In the genomic region with DNA sequence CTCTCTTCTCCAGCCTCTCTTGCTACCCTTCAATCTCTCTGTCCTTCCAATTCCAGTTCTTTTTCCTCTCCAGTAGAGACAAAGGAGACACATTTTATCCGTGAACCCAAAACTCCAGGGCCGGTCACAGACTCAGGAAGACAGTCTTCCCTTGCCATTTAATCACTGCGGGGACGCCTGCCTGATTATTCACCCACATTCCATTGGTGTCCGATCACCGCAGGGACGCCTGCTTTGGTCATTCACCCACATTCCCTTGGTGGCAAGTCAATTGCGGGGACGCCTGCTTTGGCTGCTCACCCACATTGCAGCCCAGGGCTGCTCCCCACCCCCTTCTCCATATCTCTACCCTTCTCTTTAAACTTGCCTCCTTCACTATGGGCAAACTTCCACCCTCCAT, we compare ENCODE assay signal across 9 cellular contexts. TPM values are rescaled to one million over a fixed set of nuclear protein-coding genes. Genes with fewer than 3 reads are reported as not detected.
DNase-seq lines count a peak whose midpoint lies in the region; ATAC-seq and TF ChIP-seq lines count a peak whose summit lies in the region.
"Not testable (repeated sequence)": the region's sequence is repeated elsewhere in the genome, so short reads cannot be mapped to it uniquely, and the experiment has no call there.
"Had no signal": no experiment of that assay in that cellular context is flagged by ENCODE, and none has a peak within 500 bp of the region (broad histone marks: within the 10 kb centered on the region; RNA-seq: fewer than 3 reads in every experiment).

No MANE protein-coding gene starts in this region.

- H2AFZ ChIP-seq in DND-41 (ENCODE audit: low read depth, low read length) (peak overlapping the region; percentile 56), mammary epithelial cell (ENCODE audit: low read depth, low read length) (peak overlapping the region; percentile 33)
- not testable (repeated sequence) for H2AFZ ChIP-seq in OCI-LY3 (ENCODE audit: low read depth, low read length)

- CTCF ChIA-PET in mammary epithelial cell (lab: Charles Lee; ENCODE audit: low non-redundant PET), result not testable (repeated sequence)

- H3K4me3 ChIP-seq in DND-41 (ENCODE audit: low read depth in 1 of 2, low read length in 2 of 2) (peak overlapping the region; percentile 44 to 77), OCI-LY3 (ENCODE audit: low read length) (peak overlapping the region; percentile 71)
- H3K4me3 ChIP-seq in mammary epithelial cell (replicated peaks in 1 of 3; ENCODE audit: insufficient read depth in 1 of 3, low read depth in 2 of 3, low read length in 3 of 3), result not testable (repeated sequence)

- H3K9ac ChIP-seq in DND-41 (ENCODE audit: low read depth, low read length) (peak overlapping the region; percentile 67), OCI-LY3 (ENCODE audit: low read length) (peak overlapping the region; percentile 53; the same call in 1 of the 2 replicates)
- not testable (repeated sequence) for H3K9ac ChIP-seq in mammary epithelial cell (ENCODE audit: insufficient read depth, low read length)

- peaks cover 77% of the 10 kb centered on the region for H3K79me2 ChIP-seq in DND-41 (ENCODE audit: insufficient read depth, low read length)
- not testable (repeated sequence) for H3K79me2 ChIP-seq in OCI-LY3 (ENCODE audit: low read length); mammary epithelial cell (ENCODE audit: insufficient read depth, low read length)

- H3K9me3 ChIP-seq in DND-41 (ENCODE audit: insufficient read depth, low read length, severe bottlenecking); OCI-LY3 (ENCODE audit: insufficient read depth, low read length); mammary epithelial cell (replicated peaks; ENCODE audit: insufficient read depth, low read length): not testable (repeated sequence)

- H3K36me3 ChIP-seq in DND-41 (ENCODE audit: insufficient read depth, low read length), result peaks cover 23% of the 10 kb centered on the region
- not testable (repeated sequence) for H3K36me3 ChIP-seq in OCI-LY3 (replicated peaks; ENCODE audit: low read depth, low read length); mammary epithelial cell (ENCODE audit: insufficient read depth, low read length)

- H3K4me2 ChIP-seq in DND-41 (ENCODE audit: insufficient read depth, low read length) (peak overlapping the region; percentile 57), OCI-LY3 (ENCODE audit: low read length) (peak overlapping the region; percentile 86)
- H3K4me2 ChIP-seq in mammary epithelial cell (ENCODE audit: insufficient read depth, low read depth, low read length), result not testable (repeated sequence)

- in situ Hi-C loops in mammary epithelial cell (cut with MboI; ENCODE audit: low sequenced_read_pairs in 2 of 2), result not testable (repeated sequence)

- TF ChIP-seq CTCF in DND-41 (IDR thresholded peaks at IDR 0.05; ENCODE audit: borderline replicate concordance, extremely low read depth, low read length, poor library complexity, severe bottlenecking); OCI-LY3 (IDR thresholded peaks at IDR 0.05; ENCODE audit: low read depth, low read length); mammary epithelial cell (conservative IDR thresholded peaks at IDR 0.05 in 1 of 2, IDR thresholded peaks at IDR 0.05 in 1 of 2; ENCODE audit: extremely low read depth in 1 of 2, insufficient read depth in 1 of 2, low read depth in 1 of 2, low read length in 2 of 2): not testable (repeated sequence)

- not testable (repeated sequence) for H3K9me3 Mint-ChIP-seq in activated T-helper 1 cell treated with anti-CD3 and anti-CD28 coated beads, Interleukin-12 subunit alpha, Interleukin-12 subunit beta, Interleukin-2, Interleukin-4 antibody, amounts not matched to agents 30 ng/mL and 10 ng/mL and 1 ng/mL, durations not matched to agents 14 hours and 24 hours and 36 hours

- not testable (repeated sequence) for BruUV-seq in mammary epithelial cell (replicated peaks; lab: Mats Ljungman, UMichigan)

- peak overlapping the region; percentile 77 for H3K4me3 Mint-ChIP-seq in activated T-helper 1 cell treated with anti-CD3 and anti-CD28 coated beads, Interleukin-12 subunit alpha, Interleukin-12 subunit beta, Interleukin-2, Interleukin-4 antibody, amounts not matched to agents 30 ng/mL and 10 ng/mL and 1 ng/mL, durations not matched to agents 14 hours and 24 hours and 36 hours

- peak overlapping the region; percentile 57 for H3K27ac Mint-ChIP-seq in activated T-helper 1 cell treated with anti-CD3 and anti-CD28 coated beads, Interleukin-12 subunit alpha, Interleukin-12 subunit beta, Interleukin-2, Interleukin-4 antibody, amounts not matched to agents 30 ng/mL and 10 ng/mL and 1 ng/mL, durations not matched to agents 14 hours and 24 hours and 36 hours

- not testable (repeated sequence) for H3K27me3 Mint-ChIP-seq in activated T-helper 1 cell treated with anti-CD3 and anti-CD28 coated beads, Interleukin-12 subunit alpha, Interleukin-12 subunit beta, Interleukin-2, Interleukin-4 antibody, amounts not matched to agents 30 ng/mL and 10 ng/mL and 1 ng/mL, durations not matched to agents 14 hours and 24 hours and 36 hours (ENCODE audit: insufficient read depth)

- H3K27me3 ChIP-seq in DND-41 (ENCODE audit: insufficient read depth, low read length, poor library complexity); OCI-LY3 (ENCODE audit: low read depth, low read length); mammary epithelial cell (ENCODE audit: insufficient read depth, low read length): not testable (repeated sequence)

- peak; percentile 78 for DNase-seq in A172 (ENCODE audit: low spot score)
- DNase-seq in DND-41, result peak; percentile 39
- DNase-seq in HT-29 (ENCODE audit: low spot score), result peak; percentile 26
- peak; percentile 69 for DNase-seq in T1000 (lab: John Stamatoyannopoulos, UW)
- not testable (repeated sequence) for DNase-seq in activated T-helper 1 cell treated with anti-CD3 and anti-CD28 coated beads, Interleukin-12 subunit alpha, Interleukin-12 subunit beta, Interleukin-2, Interleukin-4 antibody, amounts not matched to agents 30 ng/mL and 10 ng/mL and 1 ng/mL, durations not matched to agents 14 hours and 24 hours and 36 hours (ENCODE audit: low spot score)
- DNase-seq in mammary epithelial cell, result peak; percentile 40
- DNase-seq in myocyte (ENCODE audit: low read depth), result peak; percentile 85

- ATAC-seq in DND-41 (ENCODE audit: insufficient read depth, low read depth), result not testable (repeated sequence)

- peak overlapping the region; percentile 93 for H3K27ac ChIP-seq in DND-41 (ENCODE audit: low read length)
- H3K27ac ChIP-seq in OCI-LY3 (ENCODE audit: low read length); mammary epithelial cell (ENCODE audit: insufficient read depth, low read depth, low read length): not testable (repeated sequence)

- dilution Hi-C loops in mammary epithelial cell (cut with HindIII; ENCODE audit: low sequenced_read_pairs), result not testable (repeated sequence)

- peaks cover 67% of the 10 kb centered on the region for H3K4me1 ChIP-seq in DND-41 (ENCODE audit: insufficient read depth, low read length)
- H3K4me1 ChIP-seq in OCI-LY3 (ENCODE audit: low read length), result peaks cover 21% of the 10 kb centered on the region
- not testable (repeated sequence) for H3K4me1 ChIP-seq in mammary epithelial cell (ENCODE audit: insufficient read depth, low read length)

- WGBS in mammary epithelial cell (ENCODE audit: low coverage, missing lambda C conversion rate), result 41% methylated on average over 9 of the region's 9 CpGs

- H3K4me1 Mint-ChIP-seq in activated T-helper 1 cell treated with anti-CD3 and anti-CD28 coated beads, Interleukin-12 subunit alpha, Interleukin-12 subunit beta, Interleukin-2, Interleukin-4 antibody, amounts not matched to agents 30 ng/mL and 10 ng/mL and 1 ng/mL, durations not matched to agents 14 hours and 24 hours and 36 hours (ENCODE audit: low read depth), result not testable (repeated sequence)

- not testable (repeated sequence) for H4K20me1 ChIP-seq in DND-41 (ENCODE audit: insufficient read depth, low read length); OCI-LY3 (ENCODE audit: insufficient read depth, low read length); mammary epithelial cell (ENCODE audit: insufficient read depth, low read length)

- intact Hi-C loops in activated T-helper 1 cell treated with anti-CD3 and anti-CD28 coated beads, Interleukin-12 subunit alpha, Interleukin-12 subunit beta, Interleukin-2, Interleukin-4 antibody, amounts not matched to agents 30 ng/mL and 10 ng/mL and 1 ng/mL, durations not matched to agents 14 hours and 24 hours and 36 hours (cut with micrococcal nuclease), result loop anchor here (1.0 kb wide), 1 partner anchor 19 kb away; no protein-coding TSS in a partner anchor
- intact Hi-C loops in mammary epithelial cell (cut with micrococcal nuclease), result not testable (repeated sequence)

- not testable (repeated sequence) for H3K36me3 Mint-ChIP-seq in activated T-helper 1 cell treated with anti-CD3 and anti-CD28 coated beads, Interleukin-12 subunit alpha, Interleukin-12 subunit beta, Interleukin-2, Interleukin-4 antibody, amounts not matched to agents 30 ng/mL and 10 ng/mL and 1 ng/mL, durations not matched to agents 14 hours and 24 hours and 36 hours (ENCODE audit: low read depth)

RNA-seq across cellular contexts. Expression of a gene that starts 19.4 kb away (rescaled TPM):
- total RNA-seq in A172 (2014; rRNA removed; shearing (Covaris generic)), result 5.3 and 8.0 TPM in 2 replicates
- 0.39 TPM in 1 of 2 replicates, not detected in the other for total RNA-seq in HT-29 (2014; rRNA removed; shearing (Covaris generic))
- 45.1 and 45.5 TPM in 2 replicates for total RNA-seq in activated T-helper 1 cell treated with anti-CD3 and anti-CD28 coated beads, Interleukin-12 subunit alpha, Interleukin-12 subunit beta, Interleukin-2, Interleukin-4 antibody, amounts not matched to agents 30 ng/mL and 10 ng/mL and 1 ng/mL, durations not matched to agents 14 hours and 24 hours and 36 hours
- total RNA-seq in mammary epithelial cell, result 10 to 100 TPM in 1 of 2 donors, 1 to 10 TPM in 1; 4.2 to 10.5 TPM
- polyA plus RNA-seq in mammary epithelial cell, result 23.0 TPM
- polyA minus RNA-seq in mammary epithelial cell, result 9.3 TPM
- 1.4 and 3.8 TPM in 2 replicates for total RNA-seq in myocyte
- 3.5 TPM for polyA plus RNA-seq in myocyte (2012)

RNA-seq across cellular contexts. Expression of a gene that starts 44.3 kb away (rescaled TPM):
- total RNA-seq in A172 (2014; rRNA removed; shearing (Covaris generic)), result not detected in 2 replicates
- not detected in 2 replicates for total RNA-seq in HT-29 (2014; rRNA removed; shearing (Covaris generic))
- not detected in 2 replicates for total RNA-seq in activated T-helper 1 cell treated with anti-CD3 and anti-CD28 coated beads, Interleukin-12 subunit alpha, Interleukin-12 subunit beta, Interleukin-2, Interleukin-4 antibody, amounts not matched to agents 30 ng/mL and 10 ng/mL and 1 ng/mL, durations not matched to agents 14 hours and 24 hours and 36 hours
- total RNA-seq in mammary epithelial cell, result under 1 TPM in 1 of 2 donors, not detected in 1; 0.67 TPM
- polyA plus RNA-seq in mammary epithelial cell, result not detected
- not detected for polyA minus RNA-seq in mammary epithelial cell
- 0.16 and 0.19 TPM in 2 replicates for total RNA-seq in myocyte
- polyA plus RNA-seq in myocyte (2012), result 1.5 TPM
- total RNA-seq: natural killer cell treated with Interleukin-12 subunit alpha and Interleukin-12 subunit beta and Interleukin-15 and Interleukin-18, amount 100 ng/mL, for 72 hours had no signal
